In genomic region chr12:122395319-122395718, GRCh38 we compare ENCODE assay signal across 10 cellular contexts. TPM values are rescaled to one million over a fixed set of nuclear protein-coding genes. Genes with fewer than 3 reads are reported as not detected.
DNase-seq lines count a peak whose midpoint lies in the region; ATAC-seq and TF ChIP-seq lines count a peak whose summit lies in the region.
"Had no signal": no experiment of that assay in that cellular context is flagged by ENCODE, and none has a peak within 500 bp of the region (broad histone marks: within the 10 kb centered on the region; RNA-seq: fewer than 3 reads in every experiment).

No MANE protein-coding gene starts in this region.

- peaks cover 13% of the 10 kb centered on the region for H3K36me3 Mint-ChIP-seq in activated naive CD4-positive, alpha-beta T cell treated with anti-CD3 and anti-CD28 coated beads, Interleukin-2, amount 10 ng/mL, durations not matched to agents 7 days and 5 days
- peaks cover 0 to 6% of the 10 kb centered on the region in 2 donors for H3K36me3 Mint-ChIP-seq in activated naive CD4-positive, alpha-beta T cell treated with anti-CD3 and anti-CD28 coated beads, Interleukin-2, amount 50 U/mL, for 72 hours

- peaks cover 39% of the 10 kb centered on the region for H3K4me1 Mint-ChIP-seq in activated naive CD4-positive, alpha-beta T cell treated with anti-CD3 and anti-CD28 coated beads, Interleukin-2, amount 10 ng/mL, durations not matched to agents 7 days and 5 days

- H3K27ac ChIP-seq in ascending aorta (peak overlapping the region; percentile 96 to 97), tibial artery (peak overlapping the region; percentile 47 to 81), dorsolateral prefrontal cortex (no peak overlapping the region)
- H3K27ac ChIP-seq: BLaER1 had no signal

- H3K27me3 Mint-ChIP-seq in activated naive CD4-positive, alpha-beta T cell treated with anti-CD3 and anti-CD28 coated beads, Interleukin-2, amount 10 ng/mL, durations not matched to agents 7 days and 5 days: no peaks in the 10 kb centered on the region

- intact Hi-C loops in ascending aorta (cut with DNase I): no loop called here
- intact Hi-C loops in tibial artery (cut with DNase I; ENCODE audit: low total_unique reads): no loop called here
- intact Hi-C loops in dorsolateral prefrontal cortex (cut with DNase I): loop anchor here in 1 of 2 donors (5.0 kb wide), 1 partner anchor 77 kb away; no protein-coding TSS in a partner anchor

- H3K36me3 ChIP-seq in ascending aorta (no peaks in the 10 kb centered on the region), tibial artery (no peaks in the 10 kb centered on the region)
- H3K36me3 ChIP-seq: BLaER1 had no signal

- H3K9me3 Mint-ChIP-seq in activated naive CD4-positive, alpha-beta T cell treated with anti-CD3 and anti-CD28 coated beads, Interleukin-2, amount 10 ng/mL, durations not matched to agents 7 days and 5 days: no peaks in the 10 kb centered on the region
- H3K9me3 Mint-ChIP-seq in activated naive CD4-positive, alpha-beta T cell treated with anti-CD3 and anti-CD28 coated beads, Interleukin-2, amount 50 U/mL, for 72 hours: no peaks in the 10 kb centered on the region

- ATAC-seq in activated naive CD4-positive, alpha-beta T cell treated with anti-CD3 and anti-CD28 coated beads, Interleukin-2, amount 50 U/mL, for 72 hours: no peak

- no peak for DNase-seq in activated naive CD4-positive, alpha-beta T cell treated with anti-CD3 and anti-CD28 coated beads, Interleukin-2, amount 10 ng/mL, durations not matched to agents 7 days and 5 days
- no peak for DNase-seq in activated naive CD4-positive, alpha-beta T cell treated with anti-CD3 and anti-CD28 coated beads, Interleukin-2, amount 50 U/mL, for 72 hours (ENCODE audit: low spot score in 2 of 2)
- DNase-seq in ascending aorta (ENCODE audit: low spot score in 2 of 2): no peak
- peak; percentile 81 for DNase-seq in kidney tubule cell (ENCODE audit: low spot score)
- peak in 1 of 2 donors; percentile 10 for DNase-seq in tibial artery
- DNase-seq in activated CD4-positive, CD25-positive, alpha-beta regulatory T cell (lab: John Stamatoyannopoulos, UW): no peak
- DNase-seq in stimulated activated CD4-positive, alpha-beta T cell treated with anti-CD3 and anti-CD28 coated beads, Interleukin-4, amount 100 ng/mL, for 24 hours: no peak
- DNase-seq in dorsolateral prefrontal cortex: no peak
- DNase-seq: stimulated activated naive CD4-positive, alpha-beta T cell had no signal

- H3K4me1 ChIP-seq in ascending aorta (peaks cover 2 to 8% of the 10 kb centered on the region in 2 donors), tibial artery (peaks cover 0 to 53% (median 18%) of the 10 kb centered on the region in 4 donors)

- H3K9me3 ChIP-seq in ascending aorta (no peaks in the 10 kb centered on the region), tibial artery (no peaks in the 10 kb centered on the region)
- H3K9me3 ChIP-seq: BLaER1 had no signal

- H3K27me3 ChIP-seq in ascending aorta (no peaks in the 10 kb centered on the region), tibial artery (no peaks in the 10 kb centered on the region), dorsolateral prefrontal cortex (no peaks in the 10 kb centered on the region)
- H3K27me3 ChIP-seq: BLaER1 had no signal

- H3K4me3 Mint-ChIP-seq in activated naive CD4-positive, alpha-beta T cell treated with anti-CD3 and anti-CD28 coated beads, Interleukin-2, amount 10 ng/mL, durations not matched to agents 7 days and 5 days: no peak overlapping the region

- CTCF ChIA-PET in activated naive CD4-positive, alpha-beta T cell treated with anti-CD3 and anti-CD28 coated beads, Interleukin-2, amount 10 ng/mL, durations not matched to agents 7 days and 5 days (lab: Charles Lee): interaction anchor here (1.3 kb wide), 1 partner anchor 77 kb away, joined by 4 read pairs; no protein-coding TSS in a partner anchor

- TF ChIP-seq CTCF in ascending aorta (IDR thresholded peaks at IDR 0.05) (no peak), tibial artery (IDR thresholded peaks at IDR 0.05) (no peak), dorsolateral prefrontal cortex (IDR thresholded peaks at IDR 0.05 in 54 of 56, conservative IDR thresholded peaks at IDR 0.05 in 2 of 56; ENCODE audit: low read depth in 1 of 56, partially characterized antibody in 56 of 56) (no peak)

- H3K4me3 ChIP-seq in ascending aorta (no peak overlapping the region), tibial artery (no peak overlapping the region), dorsolateral prefrontal cortex (no peak overlapping the region)
- H3K4me3 ChIP-seq: BLaER1 had no signal

- H3K27ac Mint-ChIP-seq in activated naive CD4-positive, alpha-beta T cell treated with anti-CD3 and anti-CD28 coated beads, Interleukin-2, amount 10 ng/mL, durations not matched to agents 7 days and 5 days: peak overlapping the region; percentile 42
- peak overlapping the region in 1 of 2 donors; percentile 25 for H3K27ac Mint-ChIP-seq in activated naive CD4-positive, alpha-beta T cell treated with anti-CD3 and anti-CD28 coated beads, Interleukin-2, amount 50 U/mL, for 72 hours

RNA-seq across cellular contexts. Expression of gene CLIP1, which starts 27.1 kb away (rescaled TPM):
- 10 to 100 TPM; 40.7 to 69.0 TPM for total RNA-seq in activated naive CD4-positive, alpha-beta T cell treated with anti-CD3 and anti-CD28 coated beads, Interleukin-2, amount 50 U/mL, for 72 hours
- total RNA-seq in ascending aorta (44.7 TPM), dorsolateral prefrontal cortex (100 to 1,000 TPM in 119 of 120 experiments, 10 to 100 TPM in 1; 83.6 to 189 (median 139) TPM)

Comparison
In these comparisons a context has a peak if more than half of its experiments do, and no peak if none do; other contexts are left out.
1. H3K27ac ChIP-seq: peak in ascending aorta (2 of 2) and tibial artery (2 of 2); none in dorsolateral prefrontal cortex (0 of 59).